ENCODE assay signal across 26 cellular contexts in genomic region chr9:98495530-98495929, GRCh38.
A peak's percentile ranks its signal among the peaks of the same experiment; 100 is the strongest.
DNase-seq lines count a peak whose midpoint lies in the region; FAIRE-seq and TF ChIP-seq lines count a peak whose summit lies in the region.
"Had no signal": no experiment of that assay in that cellular context is flagged by ENCODE, and none has a peak within 500 bp of the region (broad histone marks: within the 10 kb centered on the region; RNA-seq: fewer than 3 reads in every experiment).

No MANE protein-coding gene starts in this region.

- H2BK120ac ChIP-seq in mesendoderm (ENCODE audit: low read depth, low read length), result no peak overlapping the region

- H3K36me3 ChIP-seq in HUES48 (ENCODE audit: control insufficient read depth, insufficient read depth, low read length) (no peaks in the 10 kb centered on the region), bronchial epithelial cell (ENCODE audit: control insufficient read depth, insufficient read depth, low read length) (no peaks in the 10 kb centered on the region), mesendoderm (ENCODE audit: control insufficient read depth, insufficient read depth, low read length) (no peaks in the 10 kb centered on the region)
- H3K36me3 ChIP-seq: BE2C had no signal

- no peak overlapping the region for H3K23ac ChIP-seq in mesendoderm (ENCODE audit: low read length)

- no peak for TF ChIP-seq CTCF in bronchial epithelial cell (IDR thresholded peaks at IDR 0.05; ENCODE audit: insufficient read depth, low read length, severe bottlenecking)

- H4K5ac ChIP-seq in mesendoderm (ENCODE audit: low read length), result no peak overlapping the region

- H3K4me1 ChIP-seq in HUES48 (ENCODE audit: control insufficient read depth, insufficient read depth, low read length) (peaks cover 6% of the 10 kb centered on the region; the same call in 1 of the 2 replicates), mesendoderm (ENCODE audit: control insufficient read depth, low read depth, low read length) (peaks cover 12% of the 10 kb centered on the region)
- H3K4me1 ChIP-seq: BE2C had no signal

- no peaks in the 10 kb centered on the region for H3K79me2 ChIP-seq in mesendoderm (ENCODE audit: control insufficient read depth, insufficient read depth, low read length)

- WGBS in mesendoderm (ENCODE audit: extremely low coverage, insufficient coverage, low lambda C conversion rate), result no CpG with 5 or more reads among the region's 3 CpGs

- no peak overlapping the region for H4K8ac ChIP-seq in mesendoderm (ENCODE audit: low read depth, low read length)

- H3K79me1 ChIP-seq in mesendoderm (ENCODE audit: low read length), result no peaks in the 10 kb centered on the region

- H3K27me3 ChIP-seq in HUES48 (ENCODE audit: control insufficient read depth, insufficient read depth, low read length) (no peaks in the 10 kb centered on the region), bronchial epithelial cell (ENCODE audit: control insufficient read depth, insufficient read depth, low read length) (no peaks in the 10 kb centered on the region), mesendoderm (ENCODE audit: insufficient read depth, low read length, poor library complexity) (no peaks in the 10 kb centered on the region)

- no peak overlapping the region for H3K9ac ChIP-seq in HUES48 (ENCODE audit: low read depth, low read length)
- H3K9ac ChIP-seq in mesendoderm (ENCODE audit: low read length), result no peak overlapping the region

- peak overlapping the region; percentile 9 for H3K27ac ChIP-seq in HUES48 (ENCODE audit: low read depth, low read length)
- H3K27ac ChIP-seq in mesendoderm (ENCODE audit: low read depth, low read length), result peak overlapping the region; percentile 51

- no peak overlapping the region for H3K4me3 ChIP-seq in HUES48 (ENCODE audit: low read depth, low read length)
- H3K4me3 ChIP-seq in bronchial epithelial cell (ENCODE audit: low read depth, low read length), result no peak overlapping the region
- no peak overlapping the region for H3K4me3 ChIP-seq in mesendoderm (ENCODE audit: low read length)

- no peak overlapping the region for H3K4me2 ChIP-seq in mesendoderm (ENCODE audit: low read length)

- no peak overlapping the region for H2BK15ac ChIP-seq in mesendoderm (replicated peaks; ENCODE audit: low read depth)

- peak; percentile 28 for FAIRE-seq in bronchial epithelial cell (lab: Jason Lieb, UNC)
- FAIRE-seq: GM12891, HTR-8/SVneo had no signal

- DNase-seq in NCI-H146 (lab: John Stamatoyannopoulos, UW) (peak; percentile 5), NCI-H146 treated with DMSO at 0.1 percent for 48 hours (lab: John Stamatoyannopoulos, UW; ENCODE audit: unreplicated experiment) (no peak), bronchial epithelial cell (ENCODE audit: low read depth) (no peak), mesendoderm (peak; percentile 84), DMS114 treated with DMSO at 0.1 percent for 48 hours (lab: John Stamatoyannopoulos, UW; ENCODE audit: unreplicated experiment) (no peak)
- DNase-seq in stimulated activated CD4-positive, alpha-beta T cell treated with anti-CD3 and anti-CD28 coated beads, Interleukin-2, amount 100 ng/mL, for 24 hours, result no peak
- DNase-seq in stimulated activated naive CD4-positive, alpha-beta T cell treated with Interleukin-2 at 50 U/mL for 16 hours (lab: John Stamatoyannopoulos, UW), result no peak
- DNase-seq: 8988T; ACHN; BE2C; CD4-positive, CD25-positive, alpha-beta regulatory T cell; GF-D8; GOT3; NCI-H1092; NCI-H1417 treated with DMSO at 0.1 percent for 48 hours; NCI-H1930; NCI-H2107; NCI-H524 treated with DMSO at 0.1 percent for 48 hours; NCI-H82; NK-92 treated with Interleukin-12 subunit alpha and Interleukin-12 subunit beta, amount 100 ng/mL, for 24 hours; PC-3; Right ventricle myocardium superior; T-helper 1 cell had no signal

- no peak overlapping the region for H2BK5ac ChIP-seq in mesendoderm (ENCODE audit: low read length)

- no peak overlapping the region for H3K4ac ChIP-seq in mesendoderm (ENCODE audit: low read depth, low read length)

- no peak overlapping the region for H3K18ac ChIP-seq in mesendoderm (ENCODE audit: low read length)

- 0 out of 2 replicates have a peak, but pooled peaks cover 3% of the 10 kb centered on the region for H3K9me3 ChIP-seq in HUES48 (ENCODE audit: control insufficient read depth, insufficient read depth, low read length)
- H3K9me3 ChIP-seq: BE2C had no signal

- H3K56ac ChIP-seq in mesendoderm (ENCODE audit: low read length), result no peak overlapping the region

- H2AK5ac ChIP-seq in mesendoderm (ENCODE audit: low read length), result no peak overlapping the region

Comparison
In these comparisons a context has a peak if more than half of its experiments do, and no peak if none do; other contexts are left out.
1. DNase-seq: peak in NCI-H146 (single experiment) and mesendoderm (single experiment); none in NCI-H146 treated with DMSO at 0.1 percent for 48 hours (single experiment), bronchial epithelial cell (single experiment), stimulated activated CD4-positive, alpha-beta T cell treated with anti-CD3 and anti-CD28 coated beads, Interleukin-2, amount 100 ng/mL, for 24 hours (0 of 2), DMS114 treated with DMSO at 0.1 percent for 48 hours (single experiment) and stimulated activated naive CD4-positive, alpha-beta T cell treated with Interleukin-2 at 50 U/mL for 16 hours (single experiment).